8 cellular contexts compared by ENCODE assay signal in genomic region chrX:119272882-119273806, GRCh38. TPM values are rescaled to one million over a fixed set of nuclear protein-coding genes. Genes with fewer than 3 reads are reported as not detected.
DNase-seq lines count a peak whose midpoint lies in the region; ATAC-seq and TF ChIP-seq lines count a peak whose summit lies in the region.

No MANE protein-coding gene starts in this region.

- H3K27ac ChIP-seq in AG04450 (ENCODE audit: low read depth, low read length) (no peak overlapping the region), Peyer's patch (no peak overlapping the region)

- H3K4me3 ChIP-seq in AG04450 (ENCODE audit: low read depth, low read length) (peak overlapping the region; percentile 13; the same call in 1 of the 2 replicates), Peyer's patch (peak overlapping the region in 2 of 4 donors; percentile 4 to 12)

- POLR2A ChIA-PET in AG04450 (lab: Yijun Ruan, JAX): no interaction called here
- POLR2A ChIA-PET in activated naive CD8-positive, alpha-beta T cell treated with anti-CD3 and anti-CD28 coated beads, Interleukin-2, amount 10 ng/mL, durations not matched to agents 7 days and 5 days (lab: Charles Lee): no interaction called here

- peak overlapping the region; percentile 73 for H3K4me3 Mint-ChIP-seq in activated naive CD8-positive, alpha-beta T cell treated with anti-CD3 and anti-CD28 coated beads, Interleukin-2, amount 10 ng/mL, durations not matched to agents 7 days and 5 days

- no peak overlapping the region for H3K27ac Mint-ChIP-seq in activated naive CD8-positive, alpha-beta T cell treated with anti-CD3 and anti-CD28 coated beads, Interleukin-2, amount 10 ng/mL, durations not matched to agents 7 days and 5 days

- no peaks in the 10 kb centered on the region for H3K4me1 ChIP-seq in Peyer's patch

- TF ChIP-seq CTCF in AG04450 (IDR thresholded peaks at IDR 0.05; ENCODE audit: low read depth, low read length): 0 out of 2 replicates have a peak, but pooled peaks have one; percentile 25
- TF ChIP-seq CTCF in Peyer's patch (IDR thresholded peaks at IDR 0.05): peak in 4 of 6 experiments; percentile 13 to 50 (median 24)

- no peaks in the 10 kb centered on the region for H3K36me3 Mint-ChIP-seq in activated naive CD8-positive, alpha-beta T cell treated with anti-CD3 and anti-CD28 coated beads, Interleukin-2, amount 10 ng/mL, durations not matched to agents 7 days and 5 days

- no peak for DNase-seq in AG04450 (ENCODE audit: low read depth, low spot score)
- DNase-seq in Peyer's patch: peak in 2 of 3 donors; percentile 64 to 72
- peak; percentile 54 for DNase-seq in activated naive CD8-positive, alpha-beta T cell treated with anti-CD3 and anti-CD28 coated beads, Interleukin-2, amount 10 ng/mL, durations not matched to agents 7 days and 5 days
- peak; percentile 56 for DNase-seq in iPS DF 19.7 (ENCODE audit: low read depth, low spot score)
- peak; percentile 65 for DNase-seq in stimulated activated CD4-positive, alpha-beta T cell treated with anti-CD3 and anti-CD28 coated beads, Interleukin-1b, Interleukin-23, amount 100 ng/mL, for 48 hours
- DNase-seq in HT-29 (ENCODE audit: low spot score): no peak
- no peak for DNase-seq in NCI-H2029 treated with DMSO at 0.1 percent for 48 hours (lab: John Stamatoyannopoulos, UW)

- peaks cover 5% of the 10 kb centered on the region for H3K27me3 Mint-ChIP-seq in activated naive CD8-positive, alpha-beta T cell treated with anti-CD3 and anti-CD28 coated beads, Interleukin-2, amount 10 ng/mL, durations not matched to agents 7 days and 5 days

- no peaks in the 10 kb centered on the region for H3K9me3 Mint-ChIP-seq in activated naive CD8-positive, alpha-beta T cell treated with anti-CD3 and anti-CD28 coated beads, Interleukin-2, amount 10 ng/mL, durations not matched to agents 7 days and 5 days

- H3K9me3 ChIP-seq in AG04450 (ENCODE audit: control insufficient read depth, insufficient read depth, low read length) (peaks cover 7% of the 10 kb centered on the region; the same call in 1 of the 2 replicates), Peyer's patch (no peaks in the 10 kb centered on the region)

- CTCF ChIA-PET in AG04450 (lab: Charles Lee): no interaction called here

- peaks cover 7% of the 10 kb centered on the region for H3K4me1 Mint-ChIP-seq in activated naive CD8-positive, alpha-beta T cell treated with anti-CD3 and anti-CD28 coated beads, Interleukin-2, amount 10 ng/mL, durations not matched to agents 7 days and 5 days

- peaks cover 3% of the 10 kb centered on the region for H3K27me3 ChIP-seq in AG04450 (ENCODE audit: control insufficient read depth, insufficient read depth, low read length)
- no peaks in the 10 kb centered on the region for H3K27me3 ChIP-seq in Peyer's patch

- TF ChIP-seq POLR2A in Peyer's patch (IDR thresholded peaks at IDR 0.05): no peak

- ATAC-seq in activated naive CD8-positive, alpha-beta T cell treated with anti-CD3 and anti-CD28 coated beads, Interleukin-2, amount 10 ng/mL, durations not matched to agents 7 days and 5 days (ENCODE audit: low read depth): peak; percentile 94
- no peak for ATAC-seq in HG02642 (IDR thresholded peaks at IDR 0.05; ENCODE audit: poor library complexity, unreplicated experiment)

- no peaks in the 10 kb centered on the region for H3K36me3 ChIP-seq in Peyer's patch

RNA-seq across cellular contexts. Expression of gene PGRMC1, which starts 37.1 kb away (rescaled TPM):
- polyA plus RNA-seq in AG04450 (2011; rRNA removed): 76.5 and 110 TPM in 2 replicates
- 22.6 and 32.9 TPM in 2 replicates for polyA minus RNA-seq in AG04450 (2011; rRNA and poly(A)+ RNA removed)
- total RNA-seq in Peyer's patch: 100 to 1,000 TPM in 3 of 4 donors, 10 to 100 TPM in 1; 47.9 to 242 (median 118) TPM
- total RNA-seq in activated naive CD8-positive, alpha-beta T cell treated with anti-CD3 and anti-CD28 coated beads, Interleukin-2, amount 10 ng/mL, durations not matched to agents 7 days and 5 days: 10 to 100 TPM; 24.4 to 24.9 TPM
- 169 and 172 TPM in 2 replicates for total RNA-seq in HT-29 (2014; rRNA removed; shearing (Covaris generic))

Comparison
In these comparisons a context has a peak if more than half of its experiments do, and no peak if none do; other contexts are left out.
1. DNase-seq: peak in Peyer's patch (2 of 3), activated naive CD8-positive, alpha-beta T cell treated with anti-CD3 and anti-CD28 coated beads, Interleukin-2, amount 10 ng/mL, durations not matched to agents 7 days and 5 days (single experiment), iPS DF 19.7 (single experiment) and stimulated activated CD4-positive, alpha-beta T cell treated with anti-CD3 and anti-CD28 coated beads, Interleukin-1b, Interleukin-23, amount 100 ng/mL, for 48 hours (single experiment); none in AG04450 (single experiment), HT-29 (single experiment) and NCI-H2029 treated with DMSO at 0.1 percent for 48 hours (single experiment).